17 cellular contexts compared by ENCODE assay signal in genomic region chr19:31223805-31224534, GRCh38.
DNase-seq lines count a peak whose midpoint lies in the region; ATAC-seq and TF ChIP-seq lines count a peak whose summit lies in the region.
"Had no signal": no experiment of that assay in that cellular context is flagged by ENCODE, and none has a peak within 500 bp of the region (broad histone marks: within the 10 kb centered on the region; RNA-seq: fewer than 3 reads in every experiment).

No MANE protein-coding gene starts in this region.

- H3K9me3 Mint-ChIP-seq in WTC11, result peaks cover 17% of the 10 kb centered on the region

- H3K4me2 ChIP-seq in MM.1S (ENCODE audit: low read depth, low read length), result no peak overlapping the region
- no peak overlapping the region for H3K4me2 ChIP-seq in PC-9

- no peak overlapping the region for H3K27ac ChIP-seq in MM.1S (ENCODE audit: low read length)
- no peak overlapping the region for H3K27ac ChIP-seq in PC-9
- H3K27ac ChIP-seq: uterus had no signal

- H3K27me3 ChIP-seq in MM.1S (replicated peaks; ENCODE audit: insufficient read depth, low read length), result peaks cover 5% of the 10 kb centered on the region; the same call in 1 of the 2 replicates
- no peaks in the 10 kb centered on the region for H3K27me3 ChIP-seq in PC-9 (ENCODE audit: insufficient read depth, low read depth)
- H3K27me3 ChIP-seq: uterus had no signal

- intact Hi-C loops in PC-9 (cut with micrococcal nuclease; ENCODE audit: unreplicated experiment), result no loop called here

- peak overlapping the region; percentile 12 for H3K4me3 ChIP-seq in AG10803 (ENCODE audit: low read length)
- H3K4me3 ChIP-seq in cardiac fibroblast (replicated peaks in 1 of 2; ENCODE audit: low read depth in 2 of 2, low read length in 2 of 2), result no peak overlapping the region
- H3K4me3 ChIP-seq in MM.1S (ENCODE audit: low read length), result no peak overlapping the region
- H3K4me3 ChIP-seq in PC-9, result no peak overlapping the region
- H3K4me3 ChIP-seq: uterus had no signal

- H3F3A ChIP-seq in MM.1S (ENCODE audit: insufficient read depth, low read length) (no peaks in the 10 kb centered on the region), PC-9 (ENCODE audit: insufficient read depth, low read depth) (no peaks in the 10 kb centered on the region)

- ATAC-seq in WTC11, result no peak
- ATAC-seq: stimulated activated memory B cell treated with anti-CD40 and anti-IgM and Interleukin-4, amounts not matched to agents 10 μg/mL and 1 μg/mL and 100 μg/mL, for 72 hours had no signal

- H3K4me1 ChIP-seq in MM.1S (ENCODE audit: low read length) (no peaks in the 10 kb centered on the region), PC-9 (replicated peaks; ENCODE audit: insufficient read depth) (no peaks in the 10 kb centered on the region)

- no peaks in the 10 kb centered on the region for H3K79me2 ChIP-seq in MM.1S (ENCODE audit: low read length)
- no peaks in the 10 kb centered on the region for H3K79me2 ChIP-seq in PC-9 (ENCODE audit: low read depth)

- H3K9me2 ChIP-seq in MM.1S (replicated peaks; ENCODE audit: insufficient read depth, low read length), result no peaks in the 10 kb centered on the region
- H3K9me2 ChIP-seq in PC-9 (ENCODE audit: insufficient read depth), result no peaks in the 10 kb centered on the region

- no peak overlapping the region for H3K9ac ChIP-seq in MM.1S (ENCODE audit: low read length)

- H3K27ac Mint-ChIP-seq in WTC11, result no peak overlapping the region
- H3K27ac Mint-ChIP-seq: stimulated activated memory B cell treated with anti-CD40 and anti-IgM and Interleukin-4, amounts not matched to agents 10 μg/mL and 1 μg/mL and 100 μg/mL, for 72 hours had no signal

- POLR2A ChIA-PET in WTC11 (lab: Charles Lee) (no interaction called here), PC-9 (lab: Charles Lee; ENCODE audit: unreplicated experiment) (no interaction called here)

- CTCF ChIA-PET in WTC11 (lab: Charles Lee), result no interaction called here
- CTCF ChIA-PET in PC-9 (lab: Charles Lee), result no interaction called here

- no peaks in the 10 kb centered on the region for H3K36me3 Mint-ChIP-seq in WTC11
- H3K36me3 Mint-ChIP-seq: stimulated activated memory B cell treated with anti-CD40 and anti-IgM and Interleukin-4, amounts not matched to agents 10 μg/mL and 1 μg/mL and 100 μg/mL, for 72 hours had no signal

- H3K36me3 ChIP-seq in MM.1S (replicated peaks; ENCODE audit: insufficient read depth, low read length) (no peaks in the 10 kb centered on the region), PC-9 (ENCODE audit: low read depth) (no peaks in the 10 kb centered on the region)
- H3K36me3 ChIP-seq: uterus had no signal

- H2AFZ ChIP-seq in MM.1S (ENCODE audit: low read length) (no peak overlapping the region), PC-9 (no peak overlapping the region)

- H3K27me3 Mint-ChIP-seq in WTC11 (ENCODE audit: low read depth), result no peaks in the 10 kb centered on the region
- H3K27me3 Mint-ChIP-seq: stimulated activated memory B cell treated with anti-CD40 and anti-IgM and Interleukin-4, amounts not matched to agents 10 μg/mL and 1 μg/mL and 100 μg/mL, for 72 hours had no signal

- H3K4me3 Mint-ChIP-seq in WTC11, result no peak overlapping the region
- H3K4me3 Mint-ChIP-seq: stimulated activated memory B cell treated with anti-CD40 and anti-IgM and Interleukin-4, amounts not matched to agents 10 μg/mL and 1 μg/mL and 100 μg/mL, for 72 hours had no signal

- DNase-seq in AG10803 (ENCODE audit: low read depth) (peak; percentile 98), RKO (ENCODE audit: low spot score) (peak; percentile 5), cardiac fibroblast (ENCODE audit: low read depth in 2 of 2) (peak; percentile 83 to 98), myocyte (ENCODE audit: low read depth) (peak; percentile 46), WTC11 (ENCODE audit: low spot score) (no peak), MM.1S (no peak), PC-9 (no peak), OCI-M2 (lab: John Stamatoyannopoulos, UW; ENCODE audit: unreplicated experiment) (no peak)
- DNase-seq: activated T-cell treated with anti-CD3 and anti-CD28 coated beads, Interleukin-2, amount 50 U/mL, for 1 hour; amygdala; C1 segment of cervical spinal cord; glutamatergic neuron; NCI-H2081; NCI-H774; stimulated activated CD4-positive, alpha-beta T cell treated with anti-CD3 and anti-CD28 coated beads, Interleukin-4, amount 100 ng/mL, for 1 hour; uterus had no signal

- H3K9me3 ChIP-seq in MM.1S (replicated peaks; ENCODE audit: insufficient read depth, low read length) (no peaks in the 10 kb centered on the region), PC-9 (ENCODE audit: insufficient read depth, low read depth) (no peaks in the 10 kb centered on the region)
- H3K9me3 ChIP-seq: uterus had no signal

- no TSS peak for BruUV-seq in PC-9 (replicated peaks; lab: Mats Ljungman, UMichigan)

- H4K20me1 ChIP-seq in MM.1S (ENCODE audit: insufficient read depth, low read length) (no peaks in the 10 kb centered on the region), PC-9 (ENCODE audit: insufficient read depth) (no peaks in the 10 kb centered on the region)

- H3K4me1 Mint-ChIP-seq in WTC11, result no peaks in the 10 kb centered on the region
- H3K4me1 Mint-ChIP-seq: stimulated activated memory B cell treated with anti-CD40 and anti-IgM and Interleukin-4, amounts not matched to agents 10 μg/mL and 1 μg/mL and 100 μg/mL, for 72 hours had no signal

- TF ChIP-seq CTCF in AG10803 (conservative IDR thresholded peaks at IDR 0.05; ENCODE audit: low read length) (no peak), cardiac fibroblast (IDR thresholded peaks at IDR 0.05; ENCODE audit: low read depth, low read length) (no peak), WTC11 (IDR thresholded peaks at IDR 0.05) (no peak), MM.1S (IDR thresholded peaks at IDR 0.05; ENCODE audit: low read length) (no peak), PC-9 (conservative IDR thresholded peaks at IDR 0.05) (no peak)

TF ChIP-seq in WTC11, 78 proteins besides CTCF, POLR2A, EP300 and RAD21:
- TF ChIP-seq SOX15 (CRISPR knock-in tag; IDR thresholded peaks at IDR 0.05), result no peak
- TF ChIP-seq CREM (CRISPR knock-in tag; IDR thresholded peaks at IDR 0.05), result no peak
- no peak for TF ChIP-seq ATF3 (CRISPR knock-in tag; conservative IDR thresholded peaks at IDR 0.05)
- TF ChIP-seq KAT7 (CRISPR knock-in tag; IDR thresholded peaks at IDR 0.05; ENCODE audit: borderline replicate concordance), result no peak
- TF ChIP-seq TEAD1 (CRISPR knock-in tag; IDR thresholded peaks at IDR 0.05), result no peak
- no peak for TF ChIP-seq ZMAT4 (CRISPR knock-in tag; IDR thresholded peaks at IDR 0.05)
- TF ChIP-seq TP53 (CRISPR knock-in tag; IDR thresholded peaks at IDR 0.05), result no peak
- TF ChIP-seq ZNF396 (CRISPR knock-in tag; IDR thresholded peaks at IDR 0.05; ENCODE audit: borderline replicate concordance), result no peak
- no peak for TF ChIP-seq USF1 (CRISPR knock-in tag; IDR thresholded peaks at IDR 0.05)
- no peak for TF ChIP-seq PRRX2 (CRISPR knock-in tag; IDR thresholded peaks at IDR 0.05)
- TF ChIP-seq ZNF671 (CRISPR knock-in tag; IDR thresholded peaks at IDR 0.05), result no peak
- TF ChIP-seq ATF6 (CRISPR knock-in tag; IDR thresholded peaks at IDR 0.05), result no peak

Comparison
In these comparisons a context has a peak if more than half of its experiments do, and no peak if none do; other contexts are left out.
1. DNase-seq: peak in AG10803 (single experiment), RKO (single experiment), cardiac fibroblast (2 of 2) and myocyte (single experiment); none in WTC11 (single experiment), MM.1S (single experiment), PC-9 (0 of 2) and OCI-M2 (single experiment).